1 cellular context compared by ENCODE assay signal in the genomic region with DNA sequence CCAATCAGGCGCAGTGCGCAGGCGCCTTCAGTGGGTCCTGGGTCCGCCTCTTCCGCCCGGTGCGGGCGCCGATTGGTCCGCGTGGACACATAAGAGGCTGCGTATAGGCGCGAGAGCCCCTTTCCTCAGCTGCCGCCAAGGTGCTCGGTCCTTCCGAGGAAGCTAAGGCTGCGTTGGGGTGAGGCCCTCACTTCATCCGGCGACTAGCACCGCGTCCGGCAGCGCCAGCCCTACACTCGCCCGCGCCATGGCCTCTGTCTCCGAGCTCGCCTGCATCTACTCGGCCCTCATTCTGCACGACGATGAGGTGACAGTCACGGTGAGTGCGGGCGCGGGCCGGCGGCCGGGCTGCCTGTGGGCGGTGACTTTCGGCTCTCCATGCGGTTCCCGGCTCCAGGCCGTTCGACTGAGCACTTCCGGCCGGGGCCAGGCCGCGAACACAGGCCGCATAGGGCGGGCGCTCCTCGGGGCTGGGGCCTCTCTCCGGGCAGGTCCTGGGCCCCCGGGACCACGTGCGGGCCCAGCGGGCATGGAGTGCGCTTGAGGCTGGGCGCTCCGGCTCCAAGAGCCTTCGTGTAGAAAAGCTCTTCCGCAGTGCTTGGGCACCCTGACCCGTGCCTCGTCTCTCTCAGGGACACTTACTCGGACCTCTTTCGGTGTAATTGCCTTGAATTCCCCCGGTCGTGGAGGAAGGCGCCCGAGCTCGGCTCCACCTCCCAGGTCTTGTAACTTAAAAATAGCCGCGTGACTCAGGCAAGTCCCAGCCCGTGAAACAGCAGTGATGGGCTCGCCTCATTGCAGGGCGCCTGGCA.
A peak's percentile ranks its signal among the peaks of the same experiment; 100 is the strongest.
TF ChIP-seq lines count a peak whose summit lies in the region.

A gene (plus strand): TSS at position 117 of the 812 bp plus-strand sequence. CDS start 131 bp downstream, at position 248.

TF ChIP-seq in K562, 482 proteins besides CTCF, POLR2A, EP300 and RAD21 (continued from another document and continues in another):
- TF ChIP-seq TBP (optimal IDR thresholded peaks at IDR 0.05; ENCODE audit: low read depth, low read length) (no peak), PCBP2 (IDR thresholded peaks at IDR 0.05; ENCODE audit: low read depth, low read length, poor library complexity, severe bottlenecking) (no peak), PHB (CRISPR knock-in tag; IDR thresholded peaks at IDR 0.05) (no peak), SIN3A (IDR thresholded peaks at IDR 0.05; ENCODE audit: borderline replicate concordance in 2 of 2, control insufficient read depth in 1 of 2, low read depth in 2 of 2, low read length in 2 of 2) (peak; percentile 52 to 92; a peak in 2 of 4 replicates), DIDO1 (tag; IDR thresholded peaks at IDR 0.05; ENCODE audit: low read depth) (no peak), MYBL2 (IDR thresholded peaks at IDR 0.05; ENCODE audit: low read depth) (no peak), MYBL2 (CRISPR knock-in tag; IDR thresholded peaks at IDR 0.05; ENCODE audit: borderline replicate concordance) (no peak), MTF1 (CRISPR knock-in tag; IDR thresholded peaks at IDR 0.05; ENCODE audit: borderline replicate concordance) (no peak), ZNF347 (CRISPR knock-in tag; IDR thresholded peaks at IDR 0.05; ENCODE audit: low read depth) (no peak), NELFE (IDR thresholded peaks at IDR 0.05; ENCODE audit: insufficient read depth, insufficient read length) (peak; percentile 70), PHF20 (IDR thresholded peaks at IDR 0.05; ENCODE audit: partially characterized antibody) (peak; percentile 71), SMARCE1 (IDR thresholded peaks at IDR 0.05) (no peak), NFE2L1 (tag; IDR thresholded peaks at IDR 0.05; ENCODE audit: borderline replicate concordance, low read depth) (no peak), XRCC3 (IDR thresholded peaks at IDR 0.05) (no peak), SMAD2 (IDR thresholded peaks at IDR 0.05; ENCODE audit: low read depth, low read length) (no peak), RBBP5 (IDR thresholded peaks at IDR 0.05; ENCODE audit: borderline replicate concordance, insufficient read depth, low read length, poor library complexity, severe bottlenecking) (peak; percentile 89), ZNF77 (CRISPR knock-in tag; IDR thresholded peaks at IDR 0.05) (no peak), FOXA3 (CRISPR knock-in tag; conservative IDR thresholded peaks at IDR 0.05 in 1 of 2, IDR thresholded peaks at IDR 0.05 in 1 of 2) (no peak), ARID2 (IDR thresholded peaks at IDR 0.05) (no peak), HOXB6 (CRISPR knock-in tag; IDR thresholded peaks at IDR 0.05; ENCODE audit: borderline replicate concordance) (no peak; the same call in 1 of the 2 replicates), TEAD4 (IDR thresholded peaks at IDR 0.05; ENCODE audit: low read length) (peak; percentile 29; the same call in 1 of the 2 replicates), TEAD4 (CRISPR knock-in tag; IDR thresholded peaks at IDR 0.05; ENCODE audit: borderline replicate concordance) (no peak), ESRRA (IDR thresholded peaks at IDR 0.05; ENCODE audit: borderline replicate concordance, low read depth) (0 out of 2 replicates have a peak, but pooled peaks have one; percentile 24), POLR2G (IDR thresholded peaks at IDR 0.05; ENCODE audit: low read depth, low read length) (peak; percentile 100), ZEB2 (IDR thresholded peaks at IDR 0.05) (no peak), BRCA1 (IDR thresholded peaks at IDR 0.05) (no peak), BRCA1 (CRISPR knock-in tag; IDR thresholded peaks at IDR 0.05) (no peak), MYNN (IDR thresholded peaks at IDR 0.05) (0 out of 2 replicates have a peak, but pooled peaks have one; percentile 3), MYNN (CRISPR knock-in tag; IDR thresholded peaks at IDR 0.05) (no peak), MIER1 (IDR thresholded peaks at IDR 0.05; ENCODE audit: low read depth) (no peak), ZNF76 (CRISPR knock-in tag; IDR thresholded peaks at IDR 0.05; ENCODE audit: borderline replicate concordance) (no peak; the same call in 1 of the 2 replicates), ZNF586 (CRISPR knock-in tag; conservative IDR thresholded peaks at IDR 0.05) (no peak), ZNF23 (CRISPR knock-in tag; IDR thresholded peaks at IDR 0.05) (no peak), RHOXF2B (CRISPR knock-in tag; conservative IDR thresholded peaks at IDR 0.05) (no peak), ERF (CRISPR knock-in tag; IDR thresholded peaks at IDR 0.05) (no peak), RBM34 (IDR thresholded peaks at IDR 0.05; ENCODE audit: borderline replicate concordance, insufficient read depth, low read length) (no peak), MAFG (tag; conservative IDR thresholded peaks at IDR 0.05) (no peak), SMARCA4 (IDR thresholded peaks at IDR 0.05) (no peak), HSF4 (CRISPR knock-in tag; IDR thresholded peaks at IDR 0.05; ENCODE audit: borderline replicate concordance) (no peak), XRCC4 (IDR thresholded peaks at IDR 0.05; ENCODE audit: extremely low read depth, insufficient read depth, insufficient read length) (no peak), NFXL1 (CRISPR knock-in tag; IDR thresholded peaks at IDR 0.05) (no peak), KHSRP (IDR thresholded peaks at IDR 0.05) (no peak), PRMT5 (CRISPR knock-in tag; IDR thresholded peaks at IDR 0.05) (no peak)
- TF ChIP-seq, protein P1, sequence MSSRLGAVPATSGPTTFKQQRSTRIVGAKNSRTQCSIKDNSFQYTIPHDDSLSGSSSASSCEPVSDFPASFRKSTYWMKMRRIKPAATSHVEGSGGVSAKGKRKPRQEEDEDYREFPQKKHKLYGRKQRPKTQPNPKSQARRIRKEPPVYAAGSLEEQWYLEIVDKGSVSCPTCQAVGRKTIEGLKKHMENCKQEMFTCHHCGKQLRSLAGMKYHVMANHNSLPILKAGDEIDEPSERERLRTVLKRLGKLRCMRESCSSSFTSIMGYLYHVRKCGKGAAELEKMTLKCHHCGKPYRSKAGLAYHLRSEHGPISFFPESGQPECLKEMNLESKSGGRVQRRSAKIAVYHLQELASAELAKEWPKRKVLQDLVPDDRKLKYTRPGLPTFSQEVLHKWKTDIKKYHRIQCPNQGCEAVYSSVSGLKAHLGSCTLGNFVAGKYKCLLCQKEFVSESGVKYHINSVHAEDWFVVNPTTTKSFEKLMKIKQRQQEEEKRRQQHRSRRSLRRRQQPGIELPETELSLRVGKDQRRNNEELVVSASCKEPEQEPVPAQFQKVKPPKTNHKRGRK (tag; IDR thresholded peaks at IDR 0.05), result no peak
- TF ChIP-seq, protein P2, sequence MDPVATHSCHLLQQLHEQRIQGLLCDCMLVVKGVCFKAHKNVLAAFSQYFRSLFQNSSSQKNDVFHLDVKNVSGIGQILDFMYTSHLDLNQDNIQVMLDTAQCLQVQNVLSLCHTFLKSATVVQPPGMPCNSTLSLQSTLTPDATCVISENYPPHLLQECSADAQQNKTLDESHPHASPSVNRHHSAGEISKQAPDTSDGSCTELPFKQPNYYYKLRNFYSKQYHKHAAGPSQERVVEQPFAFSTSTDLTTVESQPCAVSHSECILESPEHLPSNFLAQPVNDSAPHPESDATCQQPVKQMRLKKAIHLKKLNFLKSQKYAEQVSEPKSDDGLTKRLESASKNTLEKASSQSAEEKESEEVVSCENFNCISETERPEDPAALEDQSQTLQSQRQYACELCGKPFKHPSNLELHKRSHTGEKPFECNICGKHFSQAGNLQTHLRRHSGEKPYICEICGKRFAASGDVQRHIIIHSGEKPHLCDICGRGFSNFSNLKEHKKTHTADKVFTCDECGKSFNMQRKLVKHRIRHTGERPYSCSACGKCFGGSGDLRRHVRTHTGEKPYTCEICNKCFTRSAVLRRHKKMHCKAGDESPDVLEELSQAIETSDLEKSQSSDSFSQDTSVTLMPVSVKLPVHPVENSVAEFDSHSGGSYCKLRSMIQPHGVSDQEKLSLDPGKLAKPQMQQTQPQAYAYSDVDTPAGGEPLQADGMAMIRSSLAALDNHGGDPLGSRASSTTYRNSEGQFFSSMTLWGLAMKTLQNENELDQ (CRISPR knock-in tag; IDR thresholded peaks at IDR 0.05; ENCODE audit: borderline replicate concordance), result no peak; the same call in 1 of the 2 replicates
- TF ChIP-seq, protein P3, sequence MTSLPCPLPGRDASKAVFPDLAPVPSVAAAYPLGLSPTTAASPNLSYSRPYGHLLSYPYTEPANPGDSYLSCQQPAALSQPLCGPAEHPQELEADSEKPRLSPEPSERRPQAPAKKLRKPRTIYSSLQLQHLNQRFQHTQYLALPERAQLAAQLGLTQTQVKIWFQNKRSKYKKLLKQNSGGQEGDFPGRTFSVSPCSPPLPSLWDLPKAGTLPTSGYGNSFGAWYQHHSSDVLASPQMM (CRISPR knock-in tag; IDR thresholded peaks at IDR 0.05), result no peak
- TF ChIP-seq, protein P4, sequence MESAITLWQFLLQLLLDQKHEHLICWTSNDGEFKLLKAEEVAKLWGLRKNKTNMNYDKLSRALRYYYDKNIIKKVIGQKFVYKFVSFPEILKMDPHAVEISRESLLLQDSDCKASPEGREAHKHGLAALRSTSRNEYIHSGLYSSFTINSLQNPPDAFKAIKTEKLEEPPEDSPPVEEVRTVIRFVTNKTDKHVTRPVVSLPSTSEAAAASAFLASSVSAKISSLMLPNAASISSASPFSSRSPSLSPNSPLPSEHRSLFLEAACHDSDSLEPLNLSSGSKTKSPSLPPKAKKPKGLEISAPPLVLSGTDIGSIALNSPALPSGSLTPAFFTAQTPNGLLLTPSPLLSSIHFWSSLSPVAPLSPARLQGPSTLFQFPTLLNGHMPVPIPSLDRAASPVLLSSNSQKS (CRISPR knock-in tag; IDR thresholded peaks at IDR 0.05), result no peak
- TF ChIP-seq, protein P5, sequence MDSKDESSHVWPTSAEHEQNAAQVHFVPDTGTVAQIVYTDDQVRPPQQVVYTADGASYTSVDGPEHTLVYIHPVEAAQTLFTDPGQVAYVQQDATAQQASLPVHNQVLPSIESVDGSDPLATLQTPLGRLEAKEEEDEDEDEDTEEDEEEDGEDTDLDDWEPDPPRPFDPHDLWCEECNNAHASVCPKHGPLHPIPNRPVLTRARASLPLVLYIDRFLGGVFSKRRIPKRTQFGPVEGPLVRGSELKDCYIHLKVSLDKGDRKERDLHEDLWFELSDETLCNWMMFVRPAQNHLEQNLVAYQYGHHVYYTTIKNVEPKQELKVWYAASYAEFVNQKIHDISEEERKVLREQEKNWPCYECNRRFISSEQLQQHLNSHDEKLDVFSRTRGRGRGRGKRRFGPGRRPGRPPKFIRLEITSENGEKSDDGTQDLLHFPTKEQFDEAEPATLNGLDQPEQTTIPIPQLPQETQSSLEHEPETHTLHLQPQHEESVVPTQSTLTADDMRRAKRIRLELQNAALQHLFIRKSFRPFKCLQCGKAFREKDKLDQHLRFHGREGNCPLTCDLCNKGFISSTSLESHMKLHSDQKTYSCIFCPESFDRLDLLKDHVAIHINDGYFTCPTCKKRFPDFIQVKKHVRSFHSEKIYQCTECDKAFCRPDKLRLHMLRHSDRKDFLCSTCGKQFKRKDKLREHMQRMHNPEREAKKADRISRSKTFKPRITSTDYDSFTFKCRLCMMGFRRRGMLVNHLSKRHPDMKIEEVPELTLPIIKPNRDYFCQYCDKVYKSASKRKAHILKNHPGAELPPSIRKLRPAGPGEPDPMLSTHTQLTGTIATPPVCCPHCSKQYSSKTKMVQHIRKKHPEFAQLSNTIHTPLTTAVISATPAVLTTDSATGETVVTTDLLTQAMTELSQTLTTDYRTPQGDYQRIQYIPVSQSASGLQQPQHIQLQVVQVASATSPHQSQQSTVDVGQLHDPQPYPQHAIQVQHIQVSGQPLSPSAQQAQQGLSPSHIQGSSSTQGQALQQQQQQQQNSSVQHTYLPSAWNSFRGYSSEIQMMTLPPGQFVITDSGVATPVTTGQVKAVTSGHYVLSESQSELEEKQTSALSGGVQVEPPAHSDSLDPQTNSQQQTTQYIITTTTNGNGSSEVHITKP (IDR thresholded peaks at IDR 0.05; ENCODE audit: partially characterized antibody), result no peak
- TF ChIP-seq, protein P6, sequence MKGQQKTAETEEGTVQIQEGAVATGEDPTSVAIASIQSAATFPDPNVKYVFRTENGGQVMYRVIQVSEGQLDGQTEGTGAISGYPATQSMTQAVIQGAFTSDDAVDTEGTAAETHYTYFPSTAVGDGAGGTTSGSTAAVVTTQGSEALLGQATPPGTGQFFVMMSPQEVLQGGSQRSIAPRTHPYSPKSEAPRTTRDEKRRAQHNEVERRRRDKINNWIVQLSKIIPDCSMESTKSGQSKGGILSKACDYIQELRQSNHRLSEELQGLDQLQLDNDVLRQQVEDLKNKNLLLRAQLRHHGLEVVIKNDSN (CRISPR knock-in tag; IDR thresholded peaks at IDR 0.05), result peak; percentile 6; the same call in 1 of the 2 replicates
- TF ChIP-seq, protein P7, sequence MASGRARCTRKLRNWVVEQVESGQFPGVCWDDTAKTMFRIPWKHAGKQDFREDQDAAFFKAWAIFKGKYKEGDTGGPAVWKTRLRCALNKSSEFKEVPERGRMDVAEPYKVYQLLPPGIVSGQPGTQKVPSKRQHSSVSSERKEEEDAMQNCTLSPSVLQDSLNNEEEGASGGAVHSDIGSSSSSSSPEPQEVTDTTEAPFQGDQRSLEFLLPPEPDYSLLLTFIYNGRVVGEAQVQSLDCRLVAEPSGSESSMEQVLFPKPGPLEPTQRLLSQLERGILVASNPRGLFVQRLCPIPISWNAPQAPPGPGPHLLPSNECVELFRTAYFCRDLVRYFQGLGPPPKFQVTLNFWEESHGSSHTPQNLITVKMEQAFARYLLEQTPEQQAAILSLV (tag; IDR thresholded peaks at IDR 0.05), result no peak
- TF ChIP-seq, protein P8, sequence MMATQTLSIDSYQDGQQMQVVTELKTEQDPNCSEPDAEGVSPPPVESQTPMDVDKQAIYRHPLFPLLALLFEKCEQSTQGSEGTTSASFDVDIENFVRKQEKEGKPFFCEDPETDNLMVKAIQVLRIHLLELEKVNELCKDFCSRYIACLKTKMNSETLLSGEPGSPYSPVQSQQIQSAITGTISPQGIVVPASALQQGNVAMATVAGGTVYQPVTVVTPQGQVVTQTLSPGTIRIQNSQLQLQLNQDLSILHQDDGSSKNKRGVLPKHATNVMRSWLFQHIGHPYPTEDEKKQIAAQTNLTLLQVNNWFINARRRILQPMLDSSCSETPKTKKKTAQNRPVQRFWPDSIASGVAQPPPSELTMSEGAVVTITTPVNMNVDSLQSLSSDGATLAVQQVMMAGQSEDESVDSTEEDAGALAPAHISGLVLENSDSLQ (IDR thresholded peaks at IDR 0.05), result no peak
